8 cellular contexts compared by ENCODE assay signal in the genomic region with DNA sequence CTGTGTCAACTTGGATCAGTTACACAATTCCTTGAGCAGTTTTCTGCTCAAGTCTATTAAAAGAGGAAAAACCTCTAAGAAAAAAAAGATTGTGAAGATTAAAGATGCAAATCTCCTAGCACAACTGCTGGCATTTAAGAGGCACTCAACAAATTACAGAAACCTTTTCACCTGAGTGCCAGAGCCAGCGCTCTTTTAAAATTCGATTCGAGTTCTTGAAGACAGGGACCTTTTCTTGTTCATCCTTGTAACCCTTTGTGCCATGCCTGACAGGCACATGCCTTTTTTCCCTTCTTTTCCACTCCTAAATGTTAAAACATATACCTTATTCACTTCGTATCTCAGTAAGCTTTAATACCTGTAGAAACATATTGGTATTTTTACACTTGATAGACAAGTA. TPM values are rescaled to one million over a fixed set of nuclear protein-coding genes. Genes with fewer than 3 reads are reported as not detected.
A peak's percentile ranks its signal among the peaks of the same experiment; 100 is the strongest.
DNase-seq lines count a peak whose midpoint lies in the region.

No MANE protein-coding gene starts in this region.

- H3K27ac ChIP-seq in iPS-20b (ENCODE audit: low read length) (no peak overlapping the region), subcutaneous abdominal adipose tissue (ENCODE audit: low read depth, low read length) (peak overlapping the region; percentile 79)

- DNase-seq in NCI-H2171 treated with DMSO at 0.1 percent for 48 hours (lab: John Stamatoyannopoulos, UW) (peak; percentile 19), NCI-H2171 (lab: John Stamatoyannopoulos, UW) (no peak), NCI-H128 (lab: John Stamatoyannopoulos, UW; ENCODE audit: unreplicated experiment) (no peak), anterior cingulate cortex (lab: John Stamatoyannopoulos, UW) (no peak), posterior cingulate gyrus (no peak)
- no peak for DNase-seq in activated CD4-positive, alpha-beta memory T cell treated with anti-CD3 and anti-CD28 coated beads, Interleukin-2, amount 10 ng/mL, durations not matched to agents 7 days and 5 days

- no peaks in the 10 kb centered on the region for H3K27me3 Mint-ChIP-seq in activated CD4-positive, alpha-beta memory T cell treated with anti-CD3 and anti-CD28 coated beads, Interleukin-2, amount 10 ng/mL, durations not matched to agents 7 days and 5 days

- CTCF ChIA-PET in activated CD4-positive, alpha-beta memory T cell treated with anti-CD3 and anti-CD28 coated beads, Interleukin-2, amount 10 ng/mL, durations not matched to agents 7 days and 5 days (lab: Charles Lee): interaction anchor here (0.8 kb wide), 1 partner anchor 11 kb away, joined by 3 read pairs; no protein-coding TSS in a partner anchor

- peak overlapping the region; percentile 90 for H3K9ac ChIP-seq in iPS-20b (ENCODE audit: low read depth, low read length)
- H3K9ac ChIP-seq in subcutaneous abdominal adipose tissue (ENCODE audit: low read length in 5 of 5): peak overlapping the region in 4 of 5 donors; percentile 83 to 95 (median 88)

- H3K9me3 ChIP-seq in iPS-20b (ENCODE audit: insufficient read depth, low read depth, low read length): no peaks in the 10 kb centered on the region
- H3K9me3 ChIP-seq in subcutaneous abdominal adipose tissue (ENCODE audit: control insufficient read depth in 5 of 5, low read length in 5 of 5): no peaks in the 10 kb centered on the region

- peaks cover 24% of the 10 kb centered on the region; the same call in 1 of the 2 replicates for H3K36me3 ChIP-seq in iPS-20b (ENCODE audit: insufficient read depth, low read depth, low read length)
- H3K36me3 ChIP-seq in subcutaneous abdominal adipose tissue (ENCODE audit: control insufficient read depth in 5 of 5, insufficient read depth in 5 of 5, low read length in 5 of 5): peaks cover 0 to 3% (median 0%) of the 10 kb centered on the region in 5 donors

- peak overlapping the region; percentile 89 for H3K4me3 Mint-ChIP-seq in activated CD4-positive, alpha-beta memory T cell treated with anti-CD3 and anti-CD28 coated beads, Interleukin-2, amount 10 ng/mL, durations not matched to agents 7 days and 5 days

- no peaks in the 10 kb centered on the region for H3K9me3 Mint-ChIP-seq in activated CD4-positive, alpha-beta memory T cell treated with anti-CD3 and anti-CD28 coated beads, Interleukin-2, amount 10 ng/mL, durations not matched to agents 7 days and 5 days

- peaks cover 55% of the 10 kb centered on the region for H3K36me3 Mint-ChIP-seq in activated CD4-positive, alpha-beta memory T cell treated with anti-CD3 and anti-CD28 coated beads, Interleukin-2, amount 10 ng/mL, durations not matched to agents 7 days and 5 days (ENCODE audit: low read depth)

- POLR2A ChIA-PET in activated CD4-positive, alpha-beta memory T cell treated with anti-CD3 and anti-CD28 coated beads, Interleukin-2, amount 10 ng/mL, durations not matched to agents 7 days and 5 days (lab: Charles Lee): interaction anchor here (1.0 to 7.1 kb wide), 4 partner anchors 8 to 1006 kb away, joined by 3 to 126 read pairs (median 8); a partner anchor contains a TSS

- H3K4me1 ChIP-seq in iPS-20b (ENCODE audit: insufficient read depth, low read length) (peaks cover 7% of the 10 kb centered on the region; the same call in 1 of the 2 replicates), subcutaneous abdominal adipose tissue (ENCODE audit: control insufficient read depth in 5 of 5, insufficient read depth in 5 of 5, low read length in 5 of 5) (peaks cover 0 to 26% (median 20%) of the 10 kb centered on the region in 5 donors)

- no peaks in the 10 kb centered on the region for H3K27me3 ChIP-seq in iPS-20b (ENCODE audit: insufficient read depth, low read length)
- no peaks in the 10 kb centered on the region for H3K27me3 ChIP-seq in subcutaneous abdominal adipose tissue (ENCODE audit: control insufficient read depth in 5 of 5, insufficient read depth in 4 of 5, low read length in 5 of 5)

- H3K4me1 Mint-ChIP-seq in activated CD4-positive, alpha-beta memory T cell treated with anti-CD3 and anti-CD28 coated beads, Interleukin-2, amount 10 ng/mL, durations not matched to agents 7 days and 5 days: peaks cover 45% of the 10 kb centered on the region

- H3K27ac Mint-ChIP-seq in activated CD4-positive, alpha-beta memory T cell treated with anti-CD3 and anti-CD28 coated beads, Interleukin-2, amount 10 ng/mL, durations not matched to agents 7 days and 5 days: peak overlapping the region; percentile 97

- intact Hi-C loops in posterior cingulate gyrus (cut with DNase I): loop anchor here (1.0 kb wide), 1 partner anchor 9 kb away; a partner anchor contains a TSS

- peak overlapping the region; percentile 96 for H3K4me3 ChIP-seq in iPS-20b (ENCODE audit: low read length)
- peak overlapping the region; percentile 85 to 99 (median 90) for H3K4me3 ChIP-seq in subcutaneous abdominal adipose tissue (ENCODE audit: low read depth in 1 of 5, low read length in 5 of 5)

RNA-seq across cellular contexts. Expression of a gene that starts 0.8 kb away (rescaled TPM):
- 10 to 100 TPM; 31.0 to 35.0 TPM for total RNA-seq in activated CD4-positive, alpha-beta memory T cell treated with anti-CD3 and anti-CD28 coated beads, Interleukin-2, amount 10 ng/mL, durations not matched to agents 7 days and 5 days

RNA-seq across cellular contexts. Expression of a gene that starts 8.6 kb away (rescaled TPM):
- total RNA-seq in activated CD4-positive, alpha-beta memory T cell treated with anti-CD3 and anti-CD28 coated beads, Interleukin-2, amount 10 ng/mL, durations not matched to agents 7 days and 5 days: 10 to 100 TPM; 19.3 to 20.4 TPM
